1 cellular context compared by ENCODE assay signal in genomic region chr14:22802860-22803562, GRCh38.
TF ChIP-seq lines count a peak whose summit lies in the region.

No MANE protein-coding gene starts in this region.

TF ChIP-seq in GM23338, 12 proteins besides CTCF, POLR2A, EP300 and RAD21 (continued from another document):
- TF ChIP-seq ZNF462 (CRISPR knock-in tag; IDR thresholded peaks at IDR 0.05), result no peak
- TF ChIP-seq CREB1 (CRISPR knock-in tag; IDR thresholded peaks at IDR 0.05; ENCODE audit: low read depth), result no peak
- no peak for TF ChIP-seq ZNF114 (CRISPR knock-in tag; IDR thresholded peaks at IDR 0.05)
- no peak for TF ChIP-seq ZNF331 (CRISPR knock-in tag; IDR thresholded peaks at IDR 0.05; ENCODE audit: low read depth)
- no peak for TF ChIP-seq EZH2 (IDR thresholded peaks at IDR 0.05; ENCODE audit: low read depth, unreplicated experiment)
- no peak for TF ChIP-seq REST (IDR thresholded peaks at IDR 0.05; ENCODE audit: unreplicated experiment)
- TF ChIP-seq NANOG (IDR thresholded peaks at IDR 0.05; ENCODE audit: borderline replicate concordance), result no peak
- no peak for TF ChIP-seq EZH2phosphoT487 (IDR thresholded peaks at IDR 0.05; ENCODE audit: unreplicated experiment)
- TF ChIP-seq STAT1 (IDR thresholded peaks at IDR 0.05; ENCODE audit: unreplicated experiment), result no peak
